Comparison of ENCODE assay signal across 21 cellular contexts in genomic region chr4:187992971-187993370, GRCh38. TPM values are rescaled to one million over a fixed set of nuclear protein-coding genes. Genes with fewer than 3 reads are reported as not detected.
"Had no signal": no experiment of that assay in that cellular context is flagged by ENCODE, and none has a peak within 500 bp of the region (broad histone marks: within the 10 kb centered on the region; RNA-seq: fewer than 3 reads in every experiment).

No MANE protein-coding gene starts in this region.

- H3K4me3 Mint-ChIP-seq: activated B cell treated with CpG ODN at 0.5 μM for 24 hours; activated CD4-positive, alpha-beta memory T cell treated with anti-CD3 and anti-CD28 coated beads for 36 hours; activated CD4-positive, alpha-beta T cell treated with anti-CD3 and anti-CD28 coated beads, Interleukin-2, amount 10 ng/mL, durations not matched to agents 7 days and 5 days; activated naive CD4-positive, alpha-beta T cell treated with anti-CD3 and anti-CD28 coated beads, Interleukin-2, amount 50 U/mL, for 24 hours; T-helper 1 cell treated with Interleukin-12 subunit alpha and Interleukin-12 subunit beta and Interleukin-4 antibody, amounts not matched to agents 30 μg/mL and 1 μg/mL, for 36 hours had no signal

- H3K27ac Mint-ChIP-seq: activated B cell treated with CpG ODN at 0.5 μM for 24 hours; activated CD4-positive, alpha-beta memory T cell treated with anti-CD3 and anti-CD28 coated beads for 36 hours; activated CD4-positive, alpha-beta T cell treated with anti-CD3 and anti-CD28 coated beads, Interleukin-2, amount 10 ng/mL, durations not matched to agents 7 days and 5 days; activated naive CD4-positive, alpha-beta T cell treated with anti-CD3 and anti-CD28 coated beads, Interleukin-2, amount 50 U/mL, for 24 hours; activated T-helper 2 cell treated with anti-CD3 and anti-CD28 coated beads, Interferon-gamma antibody, Interleukin-2, Interleukin-4, amounts not matched to agents 10 μg/mL and 5 μg/mL and 100 μg/mL, durations not matched to agents 14 hours and 24 hours and 36 hours; T-helper 1 cell treated with Interleukin-12 subunit alpha and Interleukin-12 subunit beta and Interleukin-4 antibody, amounts not matched to agents 30 μg/mL and 1 μg/mL, for 36 hours had no signal

- H3K36me3 ChIP-seq: breast epithelium had no signal

- H3K4me1 Mint-ChIP-seq: activated B cell treated with CpG ODN at 0.5 μM for 24 hours; activated CD4-positive, alpha-beta T cell treated with anti-CD3 and anti-CD28 coated beads, Interleukin-2, amount 10 ng/mL, durations not matched to agents 7 days and 5 days; activated naive CD4-positive, alpha-beta T cell treated with anti-CD3 and anti-CD28 coated beads, Interleukin-2, amount 50 U/mL, for 24 hours had no signal

- H3K4me1 ChIP-seq: breast epithelium had no signal

- H3K4me3 ChIP-seq: breast epithelium had no signal

- H3K27ac ChIP-seq: breast epithelium had no signal

- DNase-seq: activated B cell treated with CpG ODN at 0.5 μM for 24 hours; activated CD4-positive, alpha-beta memory T cell treated with anti-CD3 and anti-CD28 coated beads for 36 hours; activated CD4-positive, alpha-beta T cell treated with anti-CD3 and anti-CD28 coated beads, Interleukin-2, amount 10 ng/mL, durations not matched to agents 7 days and 5 days; activated CD8-positive, alpha-beta memory T cell treated with anti-CD3 and anti-CD28 coated beads for 24 hours; activated T-cell treated with anti-CD3 and anti-CD28 coated beads for 4 hours; activated T-cell treated with anti-CD3 and anti-CD28 coated beads, Interleukin-2, amount 50 U/mL, for 48 hours; aorta; caudate nucleus; Kasumi-1; NCI-H1092; NCI-H1417; NCI-H2029; NCI-H345; NCI-H510A treated with DMSO at 0.1 percent for 48 hours; NCI-H69; SHP77 treated with DMSO at 0.1 percent for 48 hours had no signal

RNA-seq across cellular contexts. Expression of gene ZFP42, which starts 2.6 kb away (rescaled TPM):
- total RNA-seq: activated B cell treated with CpG ODN at 0.5 μM for 24 hours; activated CD4-positive, alpha-beta memory T cell treated with anti-CD3 and anti-CD28 coated beads for 36 hours; activated CD4-positive, alpha-beta T cell treated with anti-CD3 and anti-CD28 coated beads, Interleukin-2, amount 10 ng/mL, durations not matched to agents 7 days and 5 days; activated T-helper 2 cell treated with anti-CD3 and anti-CD28 coated beads, Interferon-gamma antibody, Interleukin-2, Interleukin-4, amounts not matched to agents 10 μg/mL and 5 μg/mL and 100 μg/mL, durations not matched to agents 14 hours and 24 hours and 36 hours; aorta; breast epithelium; SK-MEL-5 had no signal
- polyA plus RNA-seq: aorta had no signal
